In genomic region chr6:20696676-20697075, GRCh38 we compare ENCODE assay signal across 23 cellular contexts.
A peak's percentile ranks its signal among the peaks of the same experiment; 100 is the strongest.
DNase-seq lines count a peak whose midpoint lies in the region; ATAC-seq, FAIRE-seq and TF ChIP-seq lines count a peak whose summit lies in the region.
"Had no signal": no experiment of that assay in that cellular context is flagged by ENCODE, and none has a peak within 500 bp of the region (broad histone marks: within the 10 kb centered on the region; RNA-seq: fewer than 3 reads in every experiment).

No MANE protein-coding gene starts in this region.

- H3K36me3 Mint-ChIP-seq in astrocyte (ENCODE audit: low read depth, unreplicated experiment), result no peaks in the 10 kb centered on the region

- no peaks in the 10 kb centered on the region for H3K36me3 ChIP-seq in astrocyte (ENCODE audit: insufficient read depth, low read length)
- H3K36me3 ChIP-seq: right atrium auricular region had no signal

- H3K4me1 Mint-ChIP-seq in astrocyte (ENCODE audit: low read depth, unreplicated experiment), result peaks cover 7% of the 10 kb centered on the region
- H3K4me1 Mint-ChIP-seq: activated naive CD4-positive, alpha-beta T cell treated with anti-CD3 and anti-CD28 coated beads, Interleukin-2, amount 10 ng/mL, durations not matched to agents 7 days and 5 days had no signal

- no peak overlapping the region for H3K27ac ChIP-seq in astrocyte (ENCODE audit: low read depth, low read length)
- H3K27ac ChIP-seq: right atrium auricular region, SK-N-MC, testis had no signal

- H3K4me1 ChIP-seq in astrocyte (ENCODE audit: insufficient read depth, low read length), result no peaks in the 10 kb centered on the region
- H3K4me1 ChIP-seq: right atrium auricular region, testis had no signal

- DNase-seq in AG08396 (ENCODE audit: low spot score), result peak; percentile 16
- DNase-seq in GM04503 (ENCODE audit: low read depth), result peak; percentile 56
- peak; percentile 48 for DNase-seq in astrocyte (ENCODE audit: low read depth)
- DNase-seq in foreskin fibroblast, result peak; percentile 89 to 93
- DNase-seq in epidermal melanocyte (ENCODE audit: insufficient read length, low spot score), result no peak
- no peak for DNase-seq in activated CD4-positive, alpha-beta T cell treated with anti-CD3 and anti-CD28 coated beads for 48 hours
- DNase-seq in stimulated activated naive CD4-positive, alpha-beta T cell treated with Interleukin-2 at 50 U/mL for 16 hours (lab: John Stamatoyannopoulos, UW), result no peak
- DNase-seq: activated CD4-positive, alpha-beta memory T cell treated with anti-CD3 and anti-CD28 coated beads, Interleukin-2, amount 10 ng/mL, durations not matched to agents 7 days and 5 days; activated naive CD4-positive, alpha-beta T cell treated with anti-CD3 and anti-CD28 coated beads, Interleukin-2, amount 10 ng/mL, durations not matched to agents 7 days and 5 days; activated T-cell treated with anti-CD3 and anti-CD28 coated beads, Interleukin-2, amount 50 U/mL, for 4 hours; Caco-2; dermis blood vessel endothelial cell; erythroblast; NCI-H2081; NCI-H510A; occipital lobe; stimulated activated CD4-positive, alpha-beta T cell treated with anti-CD3 and anti-CD28 coated beads, Interleukin-15, amount 100 ng/mL, for 24 hours; testis had no signal

- H3K4me3 ChIP-seq in astrocyte (ENCODE audit: insufficient read depth, low read depth, low read length) (no peak overlapping the region), foreskin fibroblast (ENCODE audit: low read depth in 1 of 2, low read length in 2 of 2) (no peak overlapping the region)
- H3K4me3 ChIP-seq: lung, right atrium auricular region, SK-N-MC, testis had no signal

- no peak for FAIRE-seq in astrocyte (lab: Jason Lieb, UNC)

- no peak for TF ChIP-seq CTCF in astrocyte (IDR thresholded peaks at IDR 0.05; ENCODE audit: insufficient read depth, low read depth, low read length)
- TF ChIP-seq CTCF in foreskin fibroblast (IDR thresholded peaks at IDR 0.05; ENCODE audit: low read depth, low read length), result no peak

- no peaks in the 10 kb centered on the region for H3K27me3 Mint-ChIP-seq in astrocyte (ENCODE audit: low read depth, unreplicated experiment)
- H3K27me3 Mint-ChIP-seq: activated CD4-positive, alpha-beta memory T cell treated with anti-CD3 and anti-CD28 coated beads, Interleukin-2, amount 10 ng/mL, durations not matched to agents 7 days and 5 days; activated naive CD4-positive, alpha-beta T cell treated with anti-CD3 and anti-CD28 coated beads, Interleukin-2, amount 10 ng/mL, durations not matched to agents 7 days and 5 days had no signal

- no peaks in the 10 kb centered on the region for H4K20me1 ChIP-seq in astrocyte (ENCODE audit: insufficient read depth, low read length)

- H3K79me2 ChIP-seq in astrocyte (ENCODE audit: insufficient read depth, low read length), result no peaks in the 10 kb centered on the region

- H3K9me3 Mint-ChIP-seq in astrocyte (ENCODE audit: unreplicated experiment), result no peaks in the 10 kb centered on the region
- H3K9me3 Mint-ChIP-seq: activated CD4-positive, alpha-beta memory T cell treated with anti-CD3 and anti-CD28 coated beads, Interleukin-2, amount 10 ng/mL, durations not matched to agents 7 days and 5 days; activated naive CD4-positive, alpha-beta T cell treated with anti-CD3 and anti-CD28 coated beads, Interleukin-2, amount 10 ng/mL, durations not matched to agents 7 days and 5 days; activated T-cell treated with anti-CD3 and anti-CD28 coated beads, Interleukin-2, amount 50 U/mL, for 4 hours; T-helper 2 cell treated with Interferon-gamma antibody and Interleukin-4, amounts not matched to agents 5 μg/mL and 100 μg/mL, for 36 hours had no signal

- ATAC-seq in GM21515 (IDR thresholded peaks at IDR 0.05; ENCODE audit: unreplicated experiment), result no peak
- ATAC-seq: activated T-cell treated with anti-CD3 and anti-CD28 coated beads, Interleukin-2, amount 50 U/mL, for 4 hours had no signal

- H3K27ac Mint-ChIP-seq in astrocyte (ENCODE audit: unreplicated experiment), result no peak overlapping the region
- H3K27ac Mint-ChIP-seq: activated CD4-positive, alpha-beta memory T cell treated with anti-CD3 and anti-CD28 coated beads, Interleukin-2, amount 10 ng/mL, durations not matched to agents 7 days and 5 days; activated naive CD4-positive, alpha-beta T cell treated with anti-CD3 and anti-CD28 coated beads, Interleukin-2, amount 10 ng/mL, durations not matched to agents 7 days and 5 days; T-helper 2 cell treated with Interferon-gamma antibody and Interleukin-4, amounts not matched to agents 5 μg/mL and 100 μg/mL, for 36 hours had no signal

- no peak overlapping the region for H3K4me2 ChIP-seq in astrocyte (ENCODE audit: low read length)

- H3K4me3 Mint-ChIP-seq in astrocyte (ENCODE audit: unreplicated experiment), result no peak overlapping the region
- H3K4me3 Mint-ChIP-seq: activated CD4-positive, alpha-beta memory T cell treated with anti-CD3 and anti-CD28 coated beads, Interleukin-2, amount 10 ng/mL, durations not matched to agents 7 days and 5 days; activated naive CD4-positive, alpha-beta T cell treated with anti-CD3 and anti-CD28 coated beads, Interleukin-2, amount 10 ng/mL, durations not matched to agents 7 days and 5 days; activated T-cell treated with anti-CD3 and anti-CD28 coated beads, Interleukin-2, amount 50 U/mL, for 4 hours; T-helper 2 cell treated with Interferon-gamma antibody and Interleukin-4, amounts not matched to agents 5 μg/mL and 100 μg/mL, for 36 hours had no signal

- no peaks in the 10 kb centered on the region for H3K9me3 ChIP-seq in astrocyte (ENCODE audit: insufficient read depth, low read depth, low read length)
- H3K9me3 ChIP-seq: Caco-2, right atrium auricular region, testis had no signal

- no peaks in the 10 kb centered on the region for H3K27me3 ChIP-seq in astrocyte (ENCODE audit: insufficient read depth, low read length)
- H3K27me3 ChIP-seq: right atrium auricular region, testis had no signal

- no peak overlapping the region for H2AFZ ChIP-seq in astrocyte (ENCODE audit: low read depth, low read length)

- H3K9ac ChIP-seq in astrocyte (ENCODE audit: low read length), result no peak overlapping the region

Comparison
In these comparisons a context has a peak if more than half of its experiments do, and no peak if none do; other contexts are left out.
1. DNase-seq: peak in AG08396 (single experiment), GM04503 (single experiment), astrocyte (single experiment) and foreskin fibroblast (2 of 2); none in epidermal melanocyte (single experiment), activated CD4-positive, alpha-beta T cell treated with anti-CD3 and anti-CD28 coated beads for 48 hours (single experiment) and stimulated activated naive CD4-positive, alpha-beta T cell treated with Interleukin-2 at 50 U/mL for 16 hours (single experiment).